In the genomic region with DNA sequence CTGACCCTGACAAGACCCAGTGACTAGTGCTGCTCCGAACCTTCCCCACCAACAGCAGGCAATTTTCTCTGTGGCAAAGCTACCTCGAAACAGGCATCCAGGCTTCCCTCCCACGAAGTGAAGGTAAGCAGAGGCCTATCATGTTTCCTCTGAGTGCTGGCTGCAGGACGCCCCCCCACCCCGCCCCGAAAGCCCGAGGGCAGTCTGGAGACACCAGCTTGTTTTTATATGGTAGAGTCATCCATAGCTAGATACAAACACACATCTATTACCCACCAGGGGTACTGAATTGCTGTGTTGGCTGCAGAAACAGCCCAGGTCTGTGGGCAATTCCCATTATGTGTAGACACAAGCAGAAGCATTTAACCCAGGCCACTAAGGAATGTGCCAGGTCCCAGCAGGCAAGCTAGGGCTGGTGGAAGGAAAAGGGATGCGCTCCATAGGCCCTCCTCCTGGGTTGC, we compare ENCODE assay signal across 20 cellular contexts. TPM values are rescaled to one million over a fixed set of nuclear protein-coding genes. Genes with fewer than 3 reads are reported as not detected.
DNase-seq lines count a peak whose midpoint lies in the region; ATAC-seq and TF ChIP-seq lines count a peak whose summit lies in the region.
"Had no signal": no experiment of that assay in that cellular context is flagged by ENCODE, and none has a peak within 500 bp of the region (broad histone marks: within the 10 kb centered on the region; RNA-seq: fewer than 3 reads in every experiment).

No MANE protein-coding gene starts in this region.

- CTCF ChIA-PET in WTC11 (lab: Charles Lee), result interaction anchor here (0.8 to 2.9 kb wide), 4 partner anchors 41 to 233 kb away, joined by 3 to 9 read pairs (median 4); partner anchors contain the start of gene LIX1
- CTCF ChIA-PET in activated naive CD4-positive, alpha-beta T cell treated with anti-CD3 and anti-CD28 coated beads, Interleukin-2, amount 10 ng/mL, durations not matched to agents 7 days and 5 days (lab: Charles Lee), result no interaction called here

- no peaks in the 10 kb centered on the region for H3K36me3 Mint-ChIP-seq in WTC11
- no peaks in the 10 kb centered on the region for H3K36me3 Mint-ChIP-seq in activated naive CD4-positive, alpha-beta T cell treated with anti-CD3 and anti-CD28 coated beads, Interleukin-2, amount 10 ng/mL, durations not matched to agents 7 days and 5 days
- H3K36me3 Mint-ChIP-seq: CD14-positive monocyte had no signal

- DNase-seq in NCI-H526 (lab: John Stamatoyannopoulos, UW) (peak; percentile 41 to 47), NCI-H526 treated with DMSO at 0.1 percent for 48 hours (lab: John Stamatoyannopoulos, UW) (no peak), WTC11 (ENCODE audit: low spot score) (peak; percentile 43), islet precursor cell (peak; percentile 97), superior temporal gyrus (ENCODE audit: extremely low spot score) (no peak), NCI-H1092 (lab: John Stamatoyannopoulos, UW) (no peak)
- no peak for DNase-seq in activated naive CD4-positive, alpha-beta T cell treated with anti-CD3 and anti-CD28 coated beads, Interleukin-2, amount 10 ng/mL, durations not matched to agents 7 days and 5 days
- DNase-seq: activated CD8-positive, alpha-beta T cell treated with anti-CD3 and anti-CD28 coated beads for 36 hours; DMS153; KBM-7; naive B cell; NCI-H1436 treated with DMSO at 0.1 percent for 48 hours; stimulated activated CD4-positive, alpha-beta T cell treated with anti-CD3 and anti-CD28 coated beads, Interleukin-12 subunit alpha, Interleukin-12 subunit beta, amount 100 ng/mL, for 4 hours; stimulated activated naive B cell treated with anti-CD40 and anti-IgM and Interleukin-4, amounts not matched to agents 10 μg/mL and 1 μg/mL and 100 μg/mL, for 72 hours; WERI-Rb-1 had no signal

- peak overlapping the region; percentile 45 for H3K27ac ChIP-seq in temporal lobe (ENCODE audit: low read depth, low read length)
- H3K27ac ChIP-seq: A549, HL-60, WERI-Rb-1 had no signal

- H3K27me3 Mint-ChIP-seq in WTC11 (ENCODE audit: low read depth), result no peaks in the 10 kb centered on the region
- peaks cover 31% of the 10 kb centered on the region for H3K27me3 Mint-ChIP-seq in activated naive CD4-positive, alpha-beta T cell treated with anti-CD3 and anti-CD28 coated beads, Interleukin-2, amount 10 ng/mL, durations not matched to agents 7 days and 5 days
- H3K27me3 Mint-ChIP-seq: naive B cell; stimulated activated naive B cell treated with anti-CD40 and anti-IgM and Interleukin-4, amounts not matched to agents 10 μg/mL and 1 μg/mL and 100 μg/mL, for 72 hours had no signal

- ATAC-seq in WTC11, result peak; percentile 93
- ATAC-seq: A549; activated CD8-positive, alpha-beta T cell treated with anti-CD3 and anti-CD28 coated beads for 36 hours; stimulated activated naive B cell treated with anti-CD40 and anti-IgM and Interleukin-4, amounts not matched to agents 10 μg/mL and 1 μg/mL and 100 μg/mL, for 72 hours had no signal

- peaks cover 31% of the 10 kb centered on the region for H3K4me1 Mint-ChIP-seq in WTC11
- H3K4me1 Mint-ChIP-seq in activated naive CD4-positive, alpha-beta T cell treated with anti-CD3 and anti-CD28 coated beads, Interleukin-2, amount 10 ng/mL, durations not matched to agents 7 days and 5 days, result no peaks in the 10 kb centered on the region

- peaks cover 5% of the 10 kb centered on the region for H3K9me3 Mint-ChIP-seq in WTC11
- H3K9me3 Mint-ChIP-seq in activated naive CD4-positive, alpha-beta T cell treated with anti-CD3 and anti-CD28 coated beads, Interleukin-2, amount 10 ng/mL, durations not matched to agents 7 days and 5 days, result no peaks in the 10 kb centered on the region
- H3K9me3 Mint-ChIP-seq: activated CD8-positive, alpha-beta T cell treated with anti-CD3 and anti-CD28 coated beads for 36 hours; naive B cell; stimulated activated naive B cell treated with anti-CD40 and anti-IgM and Interleukin-4, amounts not matched to agents 10 μg/mL and 1 μg/mL and 100 μg/mL, for 72 hours had no signal

- peak overlapping the region; percentile 89 for H3K27ac Mint-ChIP-seq in WTC11
- H3K27ac Mint-ChIP-seq in activated naive CD4-positive, alpha-beta T cell treated with anti-CD3 and anti-CD28 coated beads, Interleukin-2, amount 10 ng/mL, durations not matched to agents 7 days and 5 days, result no peak overlapping the region
- H3K27ac Mint-ChIP-seq: activated CD8-positive, alpha-beta T cell treated with anti-CD3 and anti-CD28 coated beads for 36 hours; stimulated activated naive B cell treated with anti-CD40 and anti-IgM and Interleukin-4, amounts not matched to agents 10 μg/mL and 1 μg/mL and 100 μg/mL, for 72 hours had no signal

- no peak for TF ChIP-seq CTCF in WTC11 (IDR thresholded peaks at IDR 0.05)

- POLR2A ChIA-PET in WTC11 (lab: Charles Lee), result no interaction called here

- H3K4me3 Mint-ChIP-seq in WTC11, result no peak overlapping the region
- no peak overlapping the region for H3K4me3 Mint-ChIP-seq in activated naive CD4-positive, alpha-beta T cell treated with anti-CD3 and anti-CD28 coated beads, Interleukin-2, amount 10 ng/mL, durations not matched to agents 7 days and 5 days
- H3K4me3 Mint-ChIP-seq: activated CD8-positive, alpha-beta T cell treated with anti-CD3 and anti-CD28 coated beads for 36 hours; CD14-positive monocyte; naive B cell; stimulated activated naive B cell treated with anti-CD40 and anti-IgM and Interleukin-4, amounts not matched to agents 10 μg/mL and 1 μg/mL and 100 μg/mL, for 72 hours had no signal

TF ChIP-seq in WTC11, 78 proteins besides CTCF, POLR2A, EP300 and RAD21:
- TF ChIP-seq NFATC4 (CRISPR knock-in tag; IDR thresholded peaks at IDR 0.05), result no peak
- no peak for TF ChIP-seq GABPB1 (CRISPR knock-in tag; IDR thresholded peaks at IDR 0.05)
- no peak for TF ChIP-seq KAT7 (CRISPR knock-in tag; IDR thresholded peaks at IDR 0.05; ENCODE audit: borderline replicate concordance)
- no peak for TF ChIP-seq ZNF423 (CRISPR knock-in tag; IDR thresholded peaks at IDR 0.05)
- no peak for TF ChIP-seq ZNF263 (CRISPR knock-in tag; IDR thresholded peaks at IDR 0.05; ENCODE audit: low read depth)
- TF ChIP-seq MYBL2 (CRISPR knock-in tag; IDR thresholded peaks at IDR 0.05), result no peak
- TF ChIP-seq, protein P1, sequence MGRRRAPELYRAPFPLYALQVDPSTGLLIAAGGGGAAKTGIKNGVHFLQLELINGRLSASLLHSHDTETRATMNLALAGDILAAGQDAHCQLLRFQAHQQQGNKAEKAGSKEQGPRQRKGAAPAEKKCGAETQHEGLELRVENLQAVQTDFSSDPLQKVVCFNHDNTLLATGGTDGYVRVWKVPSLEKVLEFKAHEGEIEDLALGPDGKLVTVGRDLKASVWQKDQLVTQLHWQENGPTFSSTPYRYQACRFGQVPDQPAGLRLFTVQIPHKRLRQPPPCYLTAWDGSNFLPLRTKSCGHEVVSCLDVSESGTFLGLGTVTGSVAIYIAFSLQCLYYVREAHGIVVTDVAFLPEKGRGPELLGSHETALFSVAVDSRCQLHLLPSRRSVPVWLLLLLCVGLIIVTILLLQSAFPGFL (CRISPR knock-in tag; IDR thresholded peaks at IDR 0.05; ENCODE audit: borderline replicate concordance), result no peak
- TF ChIP-seq, protein P2, sequence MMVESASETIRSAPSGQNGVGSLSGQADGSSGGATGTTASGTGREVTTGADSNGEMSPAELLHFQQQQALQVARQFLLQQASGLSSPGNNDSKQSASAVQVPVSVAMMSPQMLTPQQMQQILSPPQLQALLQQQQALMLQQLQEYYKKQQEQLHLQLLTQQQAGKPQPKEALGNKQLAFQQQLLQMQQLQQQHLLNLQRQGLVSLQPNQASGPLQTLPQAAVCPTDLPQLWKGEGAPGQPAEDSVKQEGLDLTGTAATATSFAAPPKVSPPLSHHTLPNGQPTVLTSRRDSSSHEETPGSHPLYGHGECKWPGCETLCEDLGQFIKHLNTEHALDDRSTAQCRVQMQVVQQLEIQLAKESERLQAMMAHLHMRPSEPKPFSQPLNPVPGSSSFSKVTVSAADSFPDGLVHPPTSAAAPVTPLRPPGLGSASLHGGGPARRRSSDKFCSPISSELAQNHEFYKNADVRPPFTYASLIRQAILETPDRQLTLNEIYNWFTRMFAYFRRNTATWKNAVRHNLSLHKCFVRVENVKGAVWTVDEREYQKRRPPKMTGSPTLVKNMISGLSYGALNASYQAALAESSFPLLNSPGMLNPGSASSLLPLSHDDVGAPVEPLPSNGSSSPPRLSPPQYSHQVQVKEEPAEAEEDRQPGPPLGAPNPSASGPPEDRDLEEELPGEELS (CRISPR knock-in tag; IDR thresholded peaks at IDR 0.05), result no peak
- TF ChIP-seq, protein P3, sequence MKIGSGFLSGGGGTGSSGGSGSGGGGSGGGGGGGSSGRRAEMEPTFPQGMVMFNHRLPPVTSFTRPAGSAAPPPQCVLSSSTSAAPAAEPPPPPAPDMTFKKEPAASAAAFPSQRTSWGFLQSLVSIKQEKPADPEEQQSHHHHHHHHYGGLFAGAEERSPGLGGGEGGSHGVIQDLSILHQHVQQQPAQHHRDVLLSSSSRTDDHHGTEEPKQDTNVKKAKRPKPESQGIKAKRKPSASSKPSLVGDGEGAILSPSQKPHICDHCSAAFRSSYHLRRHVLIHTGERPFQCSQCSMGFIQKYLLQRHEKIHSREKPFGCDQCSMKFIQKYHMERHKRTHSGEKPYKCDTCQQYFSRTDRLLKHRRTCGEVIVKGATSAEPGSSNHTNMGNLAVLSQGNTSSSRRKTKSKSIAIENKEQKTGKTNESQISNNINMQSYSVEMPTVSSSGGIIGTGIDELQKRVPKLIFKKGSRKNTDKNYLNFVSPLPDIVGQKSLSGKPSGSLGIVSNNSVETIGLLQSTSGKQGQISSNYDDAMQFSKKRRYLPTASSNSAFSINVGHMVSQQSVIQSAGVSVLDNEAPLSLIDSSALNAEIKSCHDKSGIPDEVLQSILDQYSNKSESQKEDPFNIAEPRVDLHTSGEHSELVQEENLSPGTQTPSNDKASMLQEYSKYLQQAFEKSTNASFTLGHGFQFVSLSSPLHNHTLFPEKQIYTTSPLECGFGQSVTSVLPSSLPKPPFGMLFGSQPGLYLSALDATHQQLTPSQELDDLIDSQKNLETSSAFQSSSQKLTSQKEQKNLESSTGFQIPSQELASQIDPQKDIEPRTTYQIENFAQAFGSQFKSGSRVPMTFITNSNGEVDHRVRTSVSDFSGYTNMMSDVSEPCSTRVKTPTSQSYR (CRISPR knock-in tag; IDR thresholded peaks at IDR 0.05), result no peak
- TF ChIP-seq, protein P4, sequence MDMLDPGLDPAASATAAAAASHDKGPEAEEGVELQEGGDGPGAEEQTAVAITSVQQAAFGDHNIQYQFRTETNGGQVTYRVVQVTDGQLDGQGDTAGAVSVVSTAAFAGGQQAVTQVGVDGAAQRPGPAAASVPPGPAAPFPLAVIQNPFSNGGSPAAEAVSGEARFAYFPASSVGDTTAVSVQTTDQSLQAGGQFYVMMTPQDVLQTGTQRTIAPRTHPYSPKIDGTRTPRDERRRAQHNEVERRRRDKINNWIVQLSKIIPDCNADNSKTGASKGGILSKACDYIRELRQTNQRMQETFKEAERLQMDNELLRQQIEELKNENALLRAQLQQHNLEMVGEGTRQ (CRISPR knock-in tag; IDR thresholded peaks at IDR 0.05), result no peak
- TF ChIP-seq, protein P5, sequence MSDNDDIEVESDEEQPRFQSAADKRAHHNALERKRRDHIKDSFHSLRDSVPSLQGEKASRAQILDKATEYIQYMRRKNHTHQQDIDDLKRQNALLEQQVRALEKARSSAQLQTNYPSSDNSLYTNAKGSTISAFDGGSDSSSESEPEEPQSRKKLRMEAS (CRISPR knock-in tag; IDR thresholded peaks at IDR 0.05), result no peak

RNA-seq across cellular contexts. Expression of gene LIX1, which starts 40.4 kb away (rescaled TPM):
- total RNA-seq in WTC11 (2021) (not detected in 3 replicates), temporal lobe (4.7 TPM)
- total RNA-seq: activated CD8-positive, alpha-beta T cell treated with anti-CD3 and anti-CD28 coated beads for 36 hours; posterior vena cava had no signal

Comparison
In these comparisons a context has a peak if more than half of its experiments do, and no peak if none do; other contexts are left out.
1. DNase-seq: peak in NCI-H526 (2 of 2), WTC11 (single experiment) and islet precursor cell (single experiment); none in NCI-H526 treated with DMSO at 0.1 percent for 48 hours (single experiment), superior temporal gyrus (single experiment), NCI-H1092 (single experiment) and activated naive CD4-positive, alpha-beta T cell treated with anti-CD3 and anti-CD28 coated beads, Interleukin-2, amount 10 ng/mL, durations not matched to agents 7 days and 5 days (single experiment).